In genomic region chr17:22337467-22337866, GRCh38 we compare ENCODE assay signal across 17 cellular contexts.
DNase-seq lines count a peak whose midpoint lies in the region; ATAC-seq and TF ChIP-seq lines count a peak whose summit lies in the region.
"Had no signal": no experiment of that assay in that cellular context is flagged by ENCODE, and none has a peak within 500 bp of the region (broad histone marks: within the 10 kb centered on the region; RNA-seq: fewer than 3 reads in every experiment).

No MANE protein-coding gene starts in this region.

- H3K27ac ChIP-seq in breast epithelium (no peak overlapping the region), right cardiac atrium (ENCODE audit: low read length) (no peak overlapping the region)

- intact Hi-C loops in breast epithelium (cut with DNase I; ENCODE audit: low total_unique reads), result no loop called here
- intact Hi-C loops in right cardiac atrium (cut with DNase I), result no loop called here

- ATAC-seq in right cardiac atrium, result no peak

- TF ChIP-seq CTCF in LNCaP clone FGC (IDR thresholded peaks at IDR 0.05; ENCODE audit: control insufficient read depth, extremely low read depth, insufficient read depth) (0 out of 2 replicates have a peak, but pooled peaks have one; percentile 17), breast epithelium (IDR thresholded peaks at IDR 0.05) (no peak)

- TF ChIP-seq POLR2A in breast epithelium (IDR thresholded peaks at IDR 0.05), result no peak

- DNase-seq in NCI-H82 (lab: John Stamatoyannopoulos, UW) (peak; percentile 18), NCI-H82 treated with DMSO at 0.1 percent for 48 hours (lab: John Stamatoyannopoulos, UW; ENCODE audit: unreplicated experiment) (no peak), LNCaP clone FGC (ENCODE audit: low read depth) (no peak), RPMI8226 (peak; percentile 40), breast epithelium (ENCODE audit: low spot score in 2 of 2) (no peak), right cardiac atrium (no peak), kidney glomerular epithelial cell (lab: John Stamatoyannopoulos, UW) (no peak)
- DNase-seq: ACHN; BE2C; C1 segment of cervical spinal cord; CD4-positive, alpha-beta T cell; DMS153; DND-41; H9; IMR-90; KBM-7 had no signal

- H3K27me3 ChIP-seq in breast epithelium (no peaks in the 10 kb centered on the region), right cardiac atrium (ENCODE audit: control insufficient read depth, insufficient read depth) (no peaks in the 10 kb centered on the region)
- H3K27me3 ChIP-seq: BE2C had no signal

- no peaks in the 10 kb centered on the region for H3K36me3 ChIP-seq in breast epithelium
- H3K36me3 ChIP-seq: BE2C had no signal

- H3K4me3 ChIP-seq in LNCaP clone FGC (ENCODE audit: low read depth, low read length), result no peak overlapping the region
- no peak overlapping the region for H3K4me3 ChIP-seq in breast epithelium
- no peak overlapping the region for H3K4me3 ChIP-seq in right cardiac atrium (ENCODE audit: low read length)

- H3K4me1 ChIP-seq in breast epithelium (no peaks in the 10 kb centered on the region), right cardiac atrium (ENCODE audit: control insufficient read depth, insufficient read depth, low read length) (no peaks in the 10 kb centered on the region)
- H3K4me1 ChIP-seq: BE2C, Caco-2 had no signal

- WGBS in right cardiac atrium, result 42% methylated on average over 7 of the region's 7 CpGs

- H3K9me3 ChIP-seq in breast epithelium, result peaks cover 0 to 13% of the 10 kb centered on the region in 2 donors
- no peaks in the 10 kb centered on the region for H3K9me3 ChIP-seq in right cardiac atrium (ENCODE audit: control insufficient read depth, low read length)
- H3K9me3 ChIP-seq: BE2C, Caco-2 had no signal

Comparison
In these comparisons a context has a peak if more than half of its experiments do, and no peak if none do; other contexts are left out.
1. DNase-seq: peak in NCI-H82 (single experiment) and RPMI8226 (single experiment); none in NCI-H82 treated with DMSO at 0.1 percent for 48 hours (single experiment), LNCaP clone FGC (single experiment), breast epithelium (0 of 2), right cardiac atrium (0 of 3) and kidney glomerular epithelial cell (single experiment).